Comparison of ENCODE assay signal across 14 cellular contexts in genomic region chr17:41520821-41521521, GRCh38. TPM values are rescaled to one million over a fixed set of nuclear protein-coding genes. Genes with fewer than 3 reads are reported as not detected.
DNase-seq lines count a peak whose midpoint lies in the region; FAIRE-seq and TF ChIP-seq lines count a peak whose summit lies in the region.
"Had no signal": no experiment of that assay in that cellular context is flagged by ENCODE, and none has a peak within 500 bp of the region (broad histone marks: within the 10 kb centered on the region; RNA-seq: fewer than 3 reads in every experiment).

No MANE protein-coding gene starts in this region.

- TF ChIP-seq POLR2A in endothelial cell of umbilical vein (IDR thresholded peaks at IDR 0.05; ENCODE audit: low read depth, low read length) (no peak), transverse colon (IDR thresholded peaks at IDR 0.05) (no peak)

- TF ChIP-seq CTCF in endothelial cell of umbilical vein (IDR thresholded peaks at IDR 0.05; ENCODE audit: extremely low read depth in 1 of 2, insufficient read depth in 1 of 2, low read depth in 1 of 2, low read length in 2 of 2) (no peak), transverse colon (IDR thresholded peaks at IDR 0.05) (no peak)

- no peaks in the 10 kb centered on the region for H4K20me1 ChIP-seq in endothelial cell of umbilical vein (replicated peaks; ENCODE audit: control insufficient read depth, extremely low read depth, insufficient read depth, low read length)

- intact Hi-C loops in endothelial cell of umbilical vein (cut with micrococcal nuclease), result loop anchor here (1.0 kb wide), 2 partner anchors 9 to 27 kb away; no protein-coding TSS in a partner anchor
- intact Hi-C loops in transverse colon (cut with DNase I; ENCODE audit: low total_unique reads), result no loop called here

- no peaks in the 10 kb centered on the region for H3K79me2 ChIP-seq in endothelial cell of umbilical vein (ENCODE audit: control insufficient read depth, insufficient read depth, low read length)

- H3K4me1 ChIP-seq in endothelial cell of umbilical vein (ENCODE audit: control insufficient read depth, extremely low read depth, insufficient read depth, low read length), result peaks cover 24% of the 10 kb centered on the region
- peaks cover 9 to 50% (median 35%) of the 10 kb centered on the region in 4 donors for H3K4me1 ChIP-seq in transverse colon
- H3K4me1 ChIP-seq: heart left ventricle had no signal

- no peaks in the 10 kb centered on the region for H3K9me1 ChIP-seq in endothelial cell of umbilical vein (replicated peaks; ENCODE audit: control insufficient read depth, extremely low read depth, insufficient read depth, low read length)

- no peak overlapping the region for H3K4me3 ChIP-seq in endothelial cell of umbilical vein (replicated peaks in 1 of 3; ENCODE audit: insufficient read depth in 1 of 3, low read depth in 1 of 3, low read length in 3 of 3)
- no peak overlapping the region for H3K4me3 ChIP-seq in transverse colon
- H3K4me3 ChIP-seq: heart left ventricle had no signal

- no peak overlapping the region for H3K9ac ChIP-seq in endothelial cell of umbilical vein (replicated peaks; ENCODE audit: extremely low read depth, insufficient read depth, low read length)

- peak overlapping the region; percentile 27 for H3K4me2 ChIP-seq in endothelial cell of umbilical vein (ENCODE audit: insufficient read depth, low read length)

- WGBS in transverse colon (ENCODE audit: low coverage in 1 of 2), 2 donors, result 40 to 41% methylated on average over 3 to 10 of the region's 10 CpGs

- no peak for TF ChIP-seq EP300 in transverse colon (IDR thresholded peaks at IDR 0.05; ENCODE audit: low read depth)

- DNase-seq in NCI-H1436 (lab: John Stamatoyannopoulos, UW) (peak; percentile 24), NCI-H1436 treated with DMSO at 0.1 percent for 48 hours (lab: John Stamatoyannopoulos, UW) (no peak), NCI-H748 treated with DMSO at 0.1 percent for 48 hours (lab: John Stamatoyannopoulos, UW) (peak; percentile 92), endothelial cell of umbilical vein (ENCODE audit: low read depth, low spot score) (no peak), transverse colon (peak; percentile 79), NCI-H1048 (lab: John Stamatoyannopoulos, UW) (no peak), D341Med (ENCODE audit: low spot score) (no peak), globus pallidus (ENCODE audit: low spot score) (no peak)
- DNase-seq: activated T-cell treated with anti-CD3 and anti-CD28 coated beads, Interleukin-2, amount 50 U/mL, for 4 hours; midbrain had no signal

- H3K36me3 ChIP-seq in endothelial cell of umbilical vein (ENCODE audit: control insufficient read depth in 2 of 2, extremely low read depth in 1 of 2, insufficient read depth in 2 of 2, low read length in 2 of 2) (no peaks in the 10 kb centered on the region), transverse colon (no peaks in the 10 kb centered on the region)
- H3K36me3 ChIP-seq: heart left ventricle had no signal

- dilution Hi-C loops in endothelial cell of umbilical vein (cut with MboI; ENCODE audit: extremely low pct_ligation_motif_present, low sequenced_read_pairs), result no loop called here

- H3K27me3 ChIP-seq in endothelial cell of umbilical vein (ENCODE audit: control insufficient read depth in 2 of 2, insufficient read depth in 2 of 2, low read length in 2 of 2) (no peaks in the 10 kb centered on the region), transverse colon (no peaks in the 10 kb centered on the region)

- CTCF ChIA-PET in endothelial cell of umbilical vein (lab: Charles Lee), result interaction anchor here (1.2 to 5.3 kb wide), 9 partner anchors 9 to 142 kb away, joined by 4 to 66 read pairs (median 6); no protein-coding TSS in a partner anchor

- BruUV-seq in endothelial cell of umbilical vein (replicated peaks; lab: Mats Ljungman, UMichigan), result TSS peak; percentile 80

- no peaks in the 10 kb centered on the region for H3K9me3 ChIP-seq in endothelial cell of umbilical vein (replicated peaks; ENCODE audit: control insufficient read depth, insufficient read depth, low read length)
- no peaks in the 10 kb centered on the region for H3K9me3 ChIP-seq in transverse colon
- H3K9me3 ChIP-seq: heart left ventricle had no signal

- no peak overlapping the region for H2AFZ ChIP-seq in endothelial cell of umbilical vein (ENCODE audit: low read depth, low read length)

- no peak for FAIRE-seq in endothelial cell of umbilical vein (lab: Jason Lieb, UNC)
- FAIRE-seq: TTC549 had no signal

- POLR2A ChIA-PET in endothelial cell of umbilical vein (lab: Charles Lee), result interaction anchor here (0.9 to 1.6 kb wide), 2 partner anchors 9 to 27 kb away, joined by 3 to 6 read pairs; no protein-coding TSS in a partner anchor

- in situ Hi-C loops in transverse colon (cut with MboI; ENCODE audit: low pct_ligation_motif_present in 1 of 4, low pct_unique_long_range_greater_than_20kb in 1 of 4, low sequenced_read_pairs in 3 of 4), result no loop called here

- H3K27ac ChIP-seq in endothelial cell of umbilical vein (ENCODE audit: insufficient read depth, low read depth, low read length) (peak overlapping the region; percentile 80), transverse colon (peak overlapping the region; percentile 81 to 92 (median 82))
- H3K27ac ChIP-seq: heart left ventricle had no signal

TF ChIP-seq in endothelial cell of umbilical vein, 7 proteins besides CTCF, POLR2A, EP300 and RAD21 (continues in another document):
- TF ChIP-seq JUN (IDR thresholded peaks at IDR 0.05; ENCODE audit: borderline replicate concordance, insufficient read depth, insufficient read length, low read depth), result no peak
- no peak for TF ChIP-seq GATA2 (IDR thresholded peaks at IDR 0.05; ENCODE audit: insufficient read depth, insufficient read length, low read depth, low read length)
- TF ChIP-seq FOS (IDR thresholded peaks at IDR 0.05; ENCODE audit: borderline replicate concordance, insufficient read depth, low read length), result no peak
- TF ChIP-seq MYC (IDR thresholded peaks at IDR 0.05; ENCODE audit: low read depth, low read length), result no peak
- no peak for TF ChIP-seq POLR2AphosphoS5 (IDR thresholded peaks at IDR 0.05; ENCODE audit: insufficient read depth, low read depth, low read length)

RNA-seq across cellular contexts. Expression of gene KRT15, which starts 2.3 kb away (rescaled TPM):
- total RNA-seq in endothelial cell of umbilical vein (2.8 TPM in 2 replicates), transverse colon (10 to 100 TPM in 1 of 4 donors, 1 to 10 TPM in 2, under 1 TPM in 1; 0.80 to 17.6 (median 7.4) TPM)
- 0.68 and 0.83 TPM in 2 replicates for polyA plus RNA-seq in endothelial cell of umbilical vein
- 1.7 and 2.4 TPM in 2 replicates for polyA plus RNA-seq in endothelial cell of umbilical vein (2011; cell fraction: cytosol; rRNA removed)
- polyA plus RNA-seq in endothelial cell of umbilical vein (2011; cell fraction: nucleus; rRNA removed), result 2.2 and 3.1 TPM in 2 replicates
- polyA plus RNA-seq in endothelial cell of umbilical vein (2012), result 3.1 and 10.7 TPM in 2 replicates
- 0.76 and 1.6 TPM in 2 replicates for polyA minus RNA-seq in endothelial cell of umbilical vein
- polyA minus RNA-seq in endothelial cell of umbilical vein (2011; cell fraction: cytosol; rRNA and poly(A)+ RNA removed), result 2.3 TPM
- 0.29 and 0.43 TPM in 2 replicates for polyA minus RNA-seq in endothelial cell of umbilical vein (2011; cell fraction: nucleus; rRNA and poly(A)+ RNA removed)
- total RNA-seq: A673; activated T-cell treated with anti-CD3 and anti-CD28 coated beads, Interleukin-2, amount 50 U/mL, for 4 hours; skeletal muscle tissue had no signal

RNA-seq across cellular contexts. Expression of gene KRT19, which starts 7.1 kb away (rescaled TPM):
- total RNA-seq in endothelial cell of umbilical vein (14.9 and 23.3 TPM in 2 replicates), transverse colon (1,000 to 10,000 TPM in 3 of 4 donors, 100 to 1,000 TPM in 1; 788 to 3,666 (median 2,734) TPM)
- polyA plus RNA-seq in endothelial cell of umbilical vein, result 12.9 and 20.1 TPM in 2 replicates
- 17.1 and 19.9 TPM in 2 replicates for polyA plus RNA-seq in endothelial cell of umbilical vein (2011; cell fraction: cytosol; rRNA removed)
- polyA plus RNA-seq in endothelial cell of umbilical vein (2011; cell fraction: nucleus; rRNA removed), result 9.5 and 9.8 TPM in 2 replicates
- polyA plus RNA-seq in endothelial cell of umbilical vein (2012), result 19.1 and 37.7 TPM in 2 replicates
- 8.2 and 10.9 TPM in 2 replicates for polyA minus RNA-seq in endothelial cell of umbilical vein
- polyA minus RNA-seq in endothelial cell of umbilical vein (2011; cell fraction: cytosol; rRNA and poly(A)+ RNA removed), result 92.4 TPM
- 1.8 and 2.8 TPM in 2 replicates for polyA minus RNA-seq in endothelial cell of umbilical vein (2011; cell fraction: nucleus; rRNA and poly(A)+ RNA removed)
- total RNA-seq: skeletal muscle tissue had no signal

RNA-seq across cellular contexts. Expression of gene KRT13, which starts 15.6 kb away (rescaled TPM):
- total RNA-seq in endothelial cell of umbilical vein (not detected in 2 replicates), transverse colon (under 1 TPM in 1 of 4 donors, not detected in 3; 0.27 TPM)
- polyA plus RNA-seq in endothelial cell of umbilical vein, result not detected in 2 replicates
- not detected in 2 replicates for polyA plus RNA-seq in endothelial cell of umbilical vein (2011; cell fraction: cytosol; rRNA removed)
- polyA plus RNA-seq in endothelial cell of umbilical vein (2011; cell fraction: nucleus; rRNA removed), result not detected in 2 replicates
- not detected in 2 replicates for polyA plus RNA-seq in endothelial cell of umbilical vein (2012)
- not detected in 2 replicates for polyA minus RNA-seq in endothelial cell of umbilical vein
- polyA minus RNA-seq in endothelial cell of umbilical vein (2011; cell fraction: cytosol; rRNA and poly(A)+ RNA removed), result not detected
- not detected in 2 replicates for polyA minus RNA-seq in endothelial cell of umbilical vein (2011; cell fraction: nucleus; rRNA and poly(A)+ RNA removed)
- total RNA-seq: A673; activated T-cell treated with anti-CD3 and anti-CD28 coated beads, Interleukin-2, amount 50 U/mL, for 4 hours; skeletal muscle tissue had no signal

RNA-seq across cellular contexts. Expression of gene KRT36, which starts 31.3 kb away (rescaled TPM):
- total RNA-seq in endothelial cell of umbilical vein (not detected in 2 replicates), transverse colon (not detected)
- polyA plus RNA-seq in endothelial cell of umbilical vein, result 0.04 and 0.11 TPM in 2 replicates
- 0.04 TPM in 1 of 2 replicates, not detected in the other for polyA plus RNA-seq in endothelial cell of umbilical vein (2011; cell fraction: cytosol; rRNA removed)
- polyA plus RNA-seq in endothelial cell of umbilical vein (2011; cell fraction: nucleus; rRNA removed), result 0.09 TPM in 1 of 2 replicates, not detected in the other
- polyA plus RNA-seq in endothelial cell of umbilical vein (2012), result not detected in 2 replicates
- polyA minus RNA-seq in endothelial cell of umbilical vein, result 0.17 TPM in 1 of 2 replicates, not detected in the other
- not detected for polyA minus RNA-seq in endothelial cell of umbilical vein (2011; cell fraction: cytosol; rRNA and poly(A)+ RNA removed)
- polyA minus RNA-seq in endothelial cell of umbilical vein (2011; cell fraction: nucleus; rRNA and poly(A)+ RNA removed), result not detected in 2 replicates
- total RNA-seq: A673; activated T-cell treated with anti-CD3 and anti-CD28 coated beads, Interleukin-2, amount 50 U/mL, for 4 hours; heart left ventricle; skeletal muscle tissue had no signal
- polyA plus RNA-seq: heart left ventricle had no signal

RNA-seq across cellular contexts. Expression of gene KRT35, which starts 40.0 kb away (rescaled TPM):
- not detected in 2 replicates for total RNA-seq in endothelial cell of umbilical vein
- 0.08 TPM in 1 of 2 replicates, not detected in the other for polyA plus RNA-seq in endothelial cell of umbilical vein
- polyA plus RNA-seq in endothelial cell of umbilical vein (2011; cell fraction: cytosol; rRNA removed), result not detected in 2 replicates
- polyA plus RNA-seq in endothelial cell of umbilical vein (2011; cell fraction: nucleus; rRNA removed), result 0.08 TPM in 1 of 2 replicates, not detected in the other
- not detected in 2 replicates for polyA plus RNA-seq in endothelial cell of umbilical vein (2012)
- polyA minus RNA-seq in endothelial cell of umbilical vein, result not detected in 2 replicates
- polyA minus RNA-seq in endothelial cell of umbilical vein (2011; cell fraction: cytosol; rRNA and poly(A)+ RNA removed), result not detected
- polyA minus RNA-seq in endothelial cell of umbilical vein (2011; cell fraction: nucleus; rRNA and poly(A)+ RNA removed), result not detected in 2 replicates
- total RNA-seq in transverse colon, result not detected
- total RNA-seq: A673; activated T-cell treated with anti-CD3 and anti-CD28 coated beads, Interleukin-2, amount 50 U/mL, for 4 hours; heart left ventricle; skeletal muscle tissue had no signal
- polyA plus RNA-seq: heart left ventricle had no signal

Comparison
In these comparisons a context has a peak if more than half of its experiments do, and no peak if none do; other contexts are left out.
1. DNase-seq: peak in NCI-H1436 (single experiment), NCI-H748 treated with DMSO at 0.1 percent for 48 hours (single experiment) and transverse colon (single experiment); none in NCI-H1436 treated with DMSO at 0.1 percent for 48 hours (single experiment), endothelial cell of umbilical vein (single experiment), NCI-H1048 (single experiment), D341Med (single experiment) and globus pallidus (single experiment).
2. RNA of gene KRT19, which starts 7.1 kb away (total RNA-seq): 788 to 3,666 TPM in transverse colon; 14.9 to 23.3 TPM in endothelial cell of umbilical vein; every median in the first group is over 10 times any median in the second.